ENCODE assay signal across 9 cellular contexts in the genomic region with DNA sequence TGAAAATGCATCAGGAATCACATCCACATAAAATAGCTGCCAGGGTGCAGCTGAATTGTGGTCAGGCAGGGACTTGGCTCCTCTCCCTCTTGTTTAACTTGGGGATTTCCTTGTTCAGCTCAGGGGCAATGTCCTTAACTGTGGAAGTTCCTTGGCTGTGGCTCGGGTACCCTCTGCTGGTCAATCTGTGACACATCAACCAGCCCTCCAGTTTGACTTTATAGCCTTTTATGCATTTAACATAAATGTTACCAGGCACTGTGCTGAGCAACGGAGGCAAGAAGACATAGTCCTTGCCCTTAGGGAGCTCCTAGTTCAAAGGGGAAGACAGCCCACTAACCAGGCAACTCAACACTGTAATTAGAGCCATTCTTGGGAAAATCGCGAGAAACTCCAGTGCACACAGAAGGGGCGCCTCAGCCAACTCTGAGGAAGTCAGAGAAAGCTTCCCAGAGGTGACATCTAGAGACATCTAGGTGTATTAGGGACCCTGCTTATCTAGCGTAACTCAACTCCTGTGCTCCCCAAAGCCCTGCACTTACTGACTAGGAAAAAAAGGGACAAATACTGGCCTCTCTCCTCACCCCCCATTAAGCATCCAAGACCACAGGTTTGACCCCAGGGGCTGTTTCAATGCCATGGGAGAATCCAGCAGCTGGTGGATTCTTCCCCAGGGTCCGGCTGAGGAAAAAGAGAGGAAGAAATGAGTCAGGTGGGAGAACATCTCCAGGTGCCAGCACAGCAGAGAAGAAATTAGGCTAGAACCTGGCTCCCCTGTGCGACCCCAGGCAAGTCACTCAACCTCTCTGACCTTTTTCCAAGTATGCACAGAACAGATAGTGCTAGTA. TPM values are rescaled to one million over a fixed set of nuclear protein-coding genes. Genes with fewer than 3 reads are reported as not detected.
A peak's percentile ranks its signal among the peaks of the same experiment; 100 is the strongest.
DNase-seq lines count a peak whose midpoint lies in the region; ATAC-seq and TF ChIP-seq lines count a peak whose summit lies in the region.
"Had no signal": no experiment of that assay in that cellular context is flagged by ENCODE, and none has a peak within 500 bp of the region (broad histone marks: within the 10 kb centered on the region; RNA-seq: fewer than 3 reads in every experiment).

No MANE protein-coding gene starts in this region.

- H3K4me1 ChIP-seq in tibial artery = peaks cover 0 to 32% (median 25%) of the 10 kb centered on the region in 4 donors

- TF ChIP-seq CTCF in tibial artery (IDR thresholded peaks at IDR 0.05) = peak; percentile 81 to 82

- H3K27ac ChIP-seq in tibial artery = peak overlapping the region; percentile 81 to 94

- H3K4me3 ChIP-seq in tibial artery = no peak overlapping the region

- no peak for ATAC-seq in GM19035 (IDR thresholded peaks at IDR 0.05; ENCODE audit: unreplicated experiment)

- no peaks in the 10 kb centered on the region for H3K9me3 ChIP-seq in tibial artery

- peak; percentile 88 for DNase-seq in DMS53 (lab: John Stamatoyannopoulos, UW)
- DNase-seq in LHCN-M2 (ENCODE audit: low read depth) = peak; percentile 85
- peak; percentile 89 for DNase-seq in RPMI7951 (ENCODE audit: low read depth)
- peak; percentile 47 for DNase-seq in activated effector memory CD4-positive, alpha-beta T cell treated with Interleukin-2 at 50 U/mL for 16 hours
- peak; percentile 89 for DNase-seq in fibroblast of the conjunctiva (ENCODE audit: low read depth)
- peak in 47 of 56 donors; percentile 1 to 77 (median 31) for DNase-seq in nucleus accumbens (lab: John Stamatoyannopoulos, UW)
- peak; percentile 71 to 80 for DNase-seq in tibial artery

- intact Hi-C loops in tibial artery (cut with DNase I; ENCODE audit: low total_unique reads) = loop anchor here (5.0 to 10.0 kb wide), 2 partner anchors 114 to 182 kb away; a partner anchor contains a TSS

- no peaks in the 10 kb centered on the region for H3K27me3 ChIP-seq in tibial artery

- no peaks in the 10 kb centered on the region for H3K36me3 ChIP-seq in tibial artery

RNA-seq across cellular contexts. Expression of a gene that starts 17.3 kb away (rescaled TPM):
- total RNA-seq in LHCN-M2 (2014; rRNA removed) = 15.1 and 16.1 TPM in 2 replicates
- 5.6 TPM for polyA plus RNA-seq in LHCN-M2 (2012)
- total RNA-seq in RPMI7951 (2014; rRNA removed; shearing (Covaris generic)) = 15.7 and 17.7 TPM in 2 replicates

RNA-seq across cellular contexts. Expression of a gene that starts 26.5 kb away (rescaled TPM):
- total RNA-seq in LHCN-M2 (2014; rRNA removed) = not detected in 2 replicates
- polyA plus RNA-seq in LHCN-M2 (2012) = 0.02 TPM
- total RNA-seq in RPMI7951 (2014; rRNA removed; shearing (Covaris generic)) = not detected in 2 replicates
- polyA plus RNA-seq: adipose tissue had no signal

Comparison
In these comparisons a context has a peak if more than half of its experiments do, and no peak if none do; other contexts are left out.
1. DNase-seq: peak in every context shown above with its lines; median percentile 89 in RPMI7951; 89 in fibroblast of the conjunctiva; 88 in DMS53; 85 in LHCN-M2; 76 in tibial artery; 47 in activated effector memory CD4-positive, alpha-beta T cell treated with Interleukin-2 at 50 U/mL for 16 hours; 31 in nucleus accumbens.